ENCODE assay signal across 13 cellular contexts in the genomic region with DNA sequence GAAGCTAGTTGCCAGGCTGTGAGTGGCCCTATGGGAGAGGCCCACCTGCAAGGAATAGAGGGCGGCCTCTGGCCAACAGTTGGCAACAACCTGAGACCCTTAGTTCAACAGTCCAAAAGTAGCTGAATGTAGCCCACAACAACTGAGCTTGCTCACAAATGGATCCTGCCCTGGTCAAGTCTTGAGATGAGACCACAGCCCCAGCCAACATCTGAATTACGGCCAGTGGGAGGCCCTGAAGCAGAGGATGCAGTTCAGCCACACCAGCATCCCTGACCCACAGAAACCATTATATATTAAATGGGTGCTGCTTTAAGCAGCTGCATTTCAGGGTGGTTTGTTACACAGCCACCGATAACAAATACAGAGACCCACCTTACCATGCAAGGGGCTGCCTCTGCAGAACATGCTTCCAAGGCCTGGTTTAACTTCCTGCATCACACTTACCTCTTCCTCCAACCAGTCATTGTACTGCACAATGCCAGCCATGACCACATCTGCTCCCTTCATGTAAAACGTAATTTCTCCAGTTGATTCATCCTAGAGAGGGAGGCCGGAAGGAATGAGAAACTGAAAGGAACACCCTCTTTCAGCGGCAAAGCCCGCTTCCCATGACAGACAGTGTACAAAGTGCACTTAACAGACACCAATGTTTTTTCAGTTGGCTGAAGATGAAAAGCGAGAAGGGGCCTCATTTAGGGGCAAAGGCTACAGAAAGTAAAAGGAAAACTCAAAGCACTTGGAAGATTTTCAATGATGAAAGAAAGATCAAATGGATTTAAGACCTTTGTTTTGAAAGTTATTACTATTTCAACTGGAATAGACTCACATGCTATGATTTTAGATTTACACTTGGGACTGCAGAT.
A peak's percentile ranks its signal among the peaks of the same experiment; 100 is the strongest.
DNase-seq lines count a peak whose midpoint lies in the region; FAIRE-seq and TF ChIP-seq lines count a peak whose summit lies in the region.
"Had no signal": no experiment of that assay in that cellular context is flagged by ENCODE, and none has a peak within 500 bp of the region (broad histone marks: within the 10 kb centered on the region; RNA-seq: fewer than 3 reads in every experiment).

No MANE protein-coding gene starts in this region.

- peak; percentile 79 for FAIRE-seq in HTR-8/SVneo (lab: Jason Lieb, UNC)

- DNase-seq in CD14-positive monocyte (ENCODE audit: low spot score): peak; percentile 55
- no peak for DNase-seq in HTR-8/SVneo (ENCODE audit: insufficient read length, low spot score)
- peak; percentile 79 to 93 for DNase-seq in cardiac fibroblast (ENCODE audit: low read depth in 2 of 2)
- DNase-seq in neural progenitor cell (ENCODE audit: low spot score): no peak
- DNase-seq in Kasumi-1 (lab: John Stamatoyannopoulos, UW): no peak
- DNase-seq in HuH-7.5 (ENCODE audit: low spot score): no peak
- no peak for DNase-seq in central memory CD4-positive, alpha-beta T cell
- DNase-seq: endodermal cell, NCI-H446 treated with DMSO at 0.1 percent for 48 hours, SHP77 had no signal

- no peaks in the 10 kb centered on the region for H3F3A ChIP-seq in neural progenitor cell (ENCODE audit: low read depth)

- H3K79me2 ChIP-seq in neural progenitor cell (ENCODE audit: low read depth): no peaks in the 10 kb centered on the region

- H3K36me3 Mint-ChIP-seq in CD14-positive monocyte: peaks cover 14 to 21% of the 10 kb centered on the region in 2 donors
- H3K36me3 Mint-ChIP-seq in neural progenitor cell: peaks cover 7% of the 10 kb centered on the region
- H3K36me3 Mint-ChIP-seq: activated naive CD4-positive, alpha-beta T cell treated with anti-CD3 and anti-CD28 coated beads, Interleukin-2, amount 50 U/mL, for 24 hours; WTC11 had no signal

- H3K27ac ChIP-seq in neural progenitor cell: no peak overlapping the region

- H3K27me3 Mint-ChIP-seq in CD14-positive monocyte (ENCODE audit: low read depth in 3 of 3) (peaks cover 37 to 52% (median 40%) of the 10 kb centered on the region in 3 donors), neural progenitor cell (ENCODE audit: insufficient read depth, low read depth) (peaks cover 2% of the 10 kb centered on the region)

- H3K4me3 ChIP-seq in cardiac fibroblast (replicated peaks in 1 of 2; ENCODE audit: low read depth in 2 of 2, low read length in 2 of 2) (no peak overlapping the region), neural progenitor cell (no peak overlapping the region)
- H3K4me3 ChIP-seq: skin epidermis had no signal

- H3K9me3 ChIP-seq in neural progenitor cell (ENCODE audit: low read depth): no peaks in the 10 kb centered on the region

- no peaks in the 10 kb centered on the region for H4K20me1 ChIP-seq in neural progenitor cell (ENCODE audit: low read depth)

- H3K4me1 Mint-ChIP-seq in CD14-positive monocyte (peaks cover 62% of the 10 kb centered on the region), neural progenitor cell (peaks cover 11% of the 10 kb centered on the region)

- H3K4me2 ChIP-seq in neural progenitor cell: no peak overlapping the region

- TF ChIP-seq CTCF in CD14-positive monocyte (IDR thresholded peaks at IDR 0.05): no peak
- no peak for TF ChIP-seq CTCF in cardiac fibroblast (IDR thresholded peaks at IDR 0.05; ENCODE audit: low read depth, low read length)
- no peak for TF ChIP-seq CTCF in neural progenitor cell (IDR thresholded peaks at IDR 0.05)

- no peaks in the 10 kb centered on the region for H3K36me3 ChIP-seq in neural progenitor cell

- H3K4me1 ChIP-seq in neural progenitor cell: no peaks in the 10 kb centered on the region

- H3K27me3 ChIP-seq in neural progenitor cell: no peaks in the 10 kb centered on the region

- H2AFZ ChIP-seq in neural progenitor cell (replicated peaks): no peak overlapping the region

- H3K9ac ChIP-seq in neural progenitor cell: no peak overlapping the region

- intact Hi-C loops in CD14-positive monocyte (cut with micrococcal nuclease): loop anchor here (10.0 kb wide), 1 partner anchor 644 kb away; no protein-coding TSS in a partner anchor

- H3K4me3 Mint-ChIP-seq in CD14-positive monocyte (peak overlapping the region; percentile 3 to 81), neural progenitor cell (no peak overlapping the region)
- H3K4me3 Mint-ChIP-seq: activated naive CD4-positive, alpha-beta T cell treated with anti-CD3 and anti-CD28 coated beads, Interleukin-2, amount 50 U/mL, for 24 hours; endodermal cell; WTC11 had no signal

- H3K9me3 Mint-ChIP-seq in CD14-positive monocyte (peaks cover 0 to 9% (median 2%) of the 10 kb centered on the region in 7 donors), neural progenitor cell (no peaks in the 10 kb centered on the region)
- H3K9me3 Mint-ChIP-seq: activated naive CD4-positive, alpha-beta T cell treated with anti-CD3 and anti-CD28 coated beads, Interleukin-2, amount 50 U/mL, for 24 hours; endodermal cell; WTC11 had no signal

- H3K27ac Mint-ChIP-seq in CD14-positive monocyte (peak overlapping the region in 5 of 7 donors; percentile 66 to 97 (median 81)), neural progenitor cell (peak overlapping the region; percentile 7)
- H3K27ac Mint-ChIP-seq: activated naive CD4-positive, alpha-beta T cell treated with anti-CD3 and anti-CD28 coated beads, Interleukin-2, amount 50 U/mL, for 24 hours; endodermal cell; WTC11 had no signal

Comparison
In these comparisons a context has a peak if more than half of its experiments do, and no peak if none do; other contexts are left out.
1. DNase-seq: peak in CD14-positive monocyte (single experiment) and cardiac fibroblast (2 of 2); none in HTR-8/SVneo (single experiment), neural progenitor cell (single experiment), Kasumi-1 (0 of 2), HuH-7.5 (single experiment) and central memory CD4-positive, alpha-beta T cell (single experiment).